Comparison of ENCODE assay signal across 8 cellular contexts in the genomic region with DNA sequence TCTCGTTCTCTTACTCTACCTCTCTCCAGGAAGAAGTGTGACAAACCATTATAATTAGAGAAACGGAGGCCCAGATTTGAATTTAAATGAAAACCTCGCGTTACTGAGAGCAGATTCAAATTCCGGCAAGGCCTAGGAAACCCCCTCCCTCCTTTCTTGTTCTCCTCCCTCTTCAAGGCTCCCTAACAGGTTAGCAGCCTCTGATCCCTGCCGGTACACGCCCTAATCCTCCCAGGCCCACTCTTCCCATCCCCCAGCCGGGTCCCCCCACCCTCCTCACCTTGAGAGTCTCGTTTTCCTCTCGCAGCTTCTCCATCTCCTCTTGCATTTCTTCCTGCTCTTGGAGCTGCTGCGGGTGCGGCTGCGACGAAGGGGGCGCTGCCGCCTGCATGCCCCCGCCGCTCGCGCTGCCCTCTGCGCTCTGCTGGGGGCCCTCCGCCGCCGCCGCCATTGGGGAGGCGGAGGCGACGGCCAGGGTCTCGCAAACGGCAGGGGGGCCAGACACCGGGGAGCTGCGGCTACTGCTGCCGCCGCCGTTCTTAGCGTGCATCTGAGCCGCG. TPM values are rescaled to one million over a fixed set of nuclear protein-coding genes. Genes with fewer than 3 reads are reported as not detected.
DNase-seq lines count a peak whose midpoint lies in the region; ATAC-seq and TF ChIP-seq lines count a peak whose summit lies in the region.

No MANE protein-coding gene starts in this region.

- H3K36me3 ChIP-seq in esophagus muscularis mucosa, result no peaks in the 10 kb centered on the region
- no peaks in the 10 kb centered on the region for H3K36me3 ChIP-seq in naive thymus-derived CD4-positive, alpha-beta T cell (ENCODE audit: control insufficient read depth in 2 of 3, insufficient read depth in 3 of 3, low read length in 3 of 3)

- H3K9me3 ChIP-seq in esophagus muscularis mucosa, result no peaks in the 10 kb centered on the region
- H3K9me3 ChIP-seq in naive thymus-derived CD4-positive, alpha-beta T cell (ENCODE audit: control insufficient read depth in 2 of 3, low read length in 3 of 3), result no peaks in the 10 kb centered on the region

- H3K4me1 Mint-ChIP-seq in naive thymus-derived CD4-positive, alpha-beta T cell, result peaks cover 23 to 44% (median 32%) of the 10 kb centered on the region in 7 donors

- peaks cover 21 to 42% (median 39%) of the 10 kb centered on the region in 4 donors for H3K4me1 ChIP-seq in esophagus muscularis mucosa
- H3K4me1 ChIP-seq in naive thymus-derived CD4-positive, alpha-beta T cell (ENCODE audit: control insufficient read depth in 2 of 2, insufficient read depth in 2 of 2, low read length in 2 of 2), result peaks cover 15 to 17% of the 10 kb centered on the region in 2 donors

- peak overlapping the region; percentile 44 to 65 (median 59) for H3K27ac ChIP-seq in esophagus muscularis mucosa (replicated peaks in 1 of 4)
- H3K27ac ChIP-seq in naive thymus-derived CD4-positive, alpha-beta T cell (ENCODE audit: low read depth, low read length), result peak overlapping the region; percentile 24

- H3K9me3 Mint-ChIP-seq in naive thymus-derived CD4-positive, alpha-beta T cell, result peaks cover 0 to 2% (median 0%) of the 10 kb centered on the region in 11 donors

- H3K4me3 Mint-ChIP-seq in naive thymus-derived CD4-positive, alpha-beta T cell, result peak overlapping the region; percentile 83 to 98 (median 88)

- 2% methylated on average over 15 of the region's 38 CpGs for WGBS in esophagus muscularis mucosa

- ATAC-seq in GM18511 (IDR thresholded peaks at IDR 0.05; ENCODE audit: unreplicated experiment) (peak; percentile 23), HG03432 (IDR thresholded peaks at IDR 0.05; ENCODE audit: unreplicated experiment) (peak; percentile 21), HG02610 (IDR thresholded peaks at IDR 0.05; ENCODE audit: unreplicated experiment) (no peak)
- ATAC-seq in naive thymus-derived CD4-positive, alpha-beta T cell, result peak; percentile 22

- TF ChIP-seq CTCF in AG09319 (IDR thresholded peaks at IDR 0.05; ENCODE audit: low read depth, low read length) (peak; percentile 17), WI38 (IDR thresholded peaks at IDR 0.05; ENCODE audit: low read depth, low read length) (no peak), esophagus muscularis mucosa (IDR thresholded peaks at IDR 0.05) (peak in 1 of 3 experiments; percentile 3)

- no peak for TF ChIP-seq EP300 in esophagus muscularis mucosa (IDR thresholded peaks at IDR 0.05)

- H3K4me3 ChIP-seq in WI38 (ENCODE audit: low read depth, low read length) (peak overlapping the region; percentile 71), esophagus muscularis mucosa (peak overlapping the region; percentile 63 to 86 (median 76))
- peak overlapping the region; percentile 58 for H3K4me3 ChIP-seq in naive thymus-derived CD4-positive, alpha-beta T cell (ENCODE audit: low read length)

- peaks cover 0 to 14% (median 2%) of the 10 kb centered on the region in 5 donors for H3K36me3 Mint-ChIP-seq in naive thymus-derived CD4-positive, alpha-beta T cell

- CTCF ChIA-PET in naive thymus-derived CD4-positive, alpha-beta T cell (lab: Charles Lee), result interaction anchor here (0.7 to 1.2 kb wide), 5 partner anchors 16 to 53 kb away, joined by 3 to 4 read pairs (median 3); no protein-coding TSS in a partner anchor

- peak overlapping the region in 8 of 9 donors; percentile 7 to 87 (median 72) for H3K27ac Mint-ChIP-seq in naive thymus-derived CD4-positive, alpha-beta T cell

- peaks cover 0 to 34% (median 22%) of the 10 kb centered on the region in 4 donors for H3K27me3 ChIP-seq in esophagus muscularis mucosa
- peaks cover 0 to 12% of the 10 kb centered on the region in 2 donors for H3K27me3 ChIP-seq in naive thymus-derived CD4-positive, alpha-beta T cell (ENCODE audit: control insufficient read depth in 2 of 2, insufficient read depth in 2 of 2, low read length in 2 of 2)

- POLR2A ChIA-PET in naive thymus-derived CD4-positive, alpha-beta T cell (lab: Charles Lee), result interaction anchor here (0.6 to 1.1 kb wide), 4 partner anchors 12 to 1615 kb away, joined by 3 to 4 read pairs (median 3); a partner anchor contains a TSS

- H3K27me3 Mint-ChIP-seq in naive thymus-derived CD4-positive, alpha-beta T cell, result peaks cover 19 to 30% (median 29%) of the 10 kb centered on the region in 5 donors

- no peak for TF ChIP-seq POLR2A in esophagus muscularis mucosa (IDR thresholded peaks at IDR 0.05; ENCODE audit: low read depth)

- DNase-seq in AG09319 (ENCODE audit: extremely low read depth, low read depth) (no peak), esophagus muscularis mucosa (ENCODE audit: extremely low spot score) (no peak), amniotic stem cell (lab: John Stamatoyannopoulos, UW) (no peak)
- DNase-seq in naive thymus-derived CD4-positive, alpha-beta T cell, result peak in 6 of 9 donors; percentile 4 to 36 (median 12)

- intact Hi-C loops in esophagus muscularis mucosa (cut with DNase I), result no loop called here
- intact Hi-C loops in naive thymus-derived CD4-positive, alpha-beta T cell (cut with micrococcal nuclease), result loop anchor here (5.0 to 10.0 kb wide), 7 partner anchors 213 to 1768 kb away; a partner anchor contains a TSS

RNA-seq across cellular contexts. Expression of a gene that starts 56.1 kb away (rescaled TPM):
- total RNA-seq in esophagus muscularis mucosa, result 10 to 100 TPM; 19.1 to 41.5 (median 29.7) TPM
- total RNA-seq in naive thymus-derived CD4-positive, alpha-beta T cell, result 10 to 100 TPM in 1 of 5 experiments, 1 to 10 TPM in 2, under 1 TPM in 2; 0.64 to 11.3 (median 2.3) TPM
- under 1 TPM in 1 of 2 donors, not detected in 1; 0.14 TPM for polyA plus RNA-seq in naive thymus-derived CD4-positive, alpha-beta T cell

Comparison
In these comparisons a context has a peak if more than half of its experiments do, and no peak if none do; other contexts are left out.
1. DNase-seq: peak in naive thymus-derived CD4-positive, alpha-beta T cell (6 of 9); none in AG09319 (single experiment), esophagus muscularis mucosa (single experiment) and amniotic stem cell (single experiment).
2. Peak in every context shown above with its lines, with median percentiles within 50 percentile points of each other: H3K4me3 ChIP-seq.